ENCODE assay signal across 14 cellular contexts in the genomic region with DNA sequence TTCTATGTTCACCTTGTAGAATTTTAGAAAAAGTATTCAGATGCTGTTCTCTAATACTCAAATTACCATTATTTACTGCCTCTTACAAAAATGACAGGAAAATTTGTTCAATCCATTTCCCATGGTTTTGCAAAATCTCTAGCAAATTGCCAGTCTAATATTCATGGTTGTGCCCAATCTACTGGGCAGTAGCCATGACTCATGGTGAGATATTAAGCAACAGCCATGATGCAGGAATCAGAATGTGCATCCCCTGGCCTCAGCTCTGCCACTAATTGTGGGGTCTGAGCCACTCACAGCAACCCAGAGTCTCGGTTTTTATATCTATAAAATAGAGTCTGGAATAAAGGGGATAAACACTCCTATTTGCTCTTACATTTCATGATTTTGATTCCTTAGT.
DNase-seq lines count a peak whose midpoint lies in the region; ATAC-seq, FAIRE-seq and TF ChIP-seq lines count a peak whose summit lies in the region.
"Had no signal": no experiment of that assay in that cellular context is flagged by ENCODE, and none has a peak within 500 bp of the region (broad histone marks: within the 10 kb centered on the region; RNA-seq: fewer than 3 reads in every experiment).

No MANE protein-coding gene starts in this region.

- POLR2A ChIA-PET in A549 (lab: Yijun Ruan, JAX): interaction anchor here (1.0 kb wide), 1 partner anchor 150 kb away, joined by 3 read pairs; no protein-coding TSS in a partner anchor
- POLR2A ChIA-PET in RWPE1 (lab: Yijun Ruan, JAX; ENCODE audit: low non-redundant PET): no interaction called here

- no peak overlapping the region for H3K4me3 ChIP-seq in A549

- H3K4me2 ChIP-seq in A549: no peak overlapping the region

- no peaks in the 10 kb centered on the region for H3K9me3 ChIP-seq in A549

- TF ChIP-seq CTCF in A549 (IDR thresholded peaks at IDR 0.05) (no peak), RWPE1 (conservative IDR thresholded peaks at IDR 0.05; ENCODE audit: low read depth) (no peak), foreskin keratinocyte (conservative IDR thresholded peaks at IDR 0.05) (no peak)

- 0 out of 6 replicates have a peak, but pooled peaks of 1 of the 2 experiments have one; percentile 30 for ATAC-seq in A549
- ATAC-seq in foreskin keratinocyte: peak; percentile 35
- no peak for ATAC-seq in HG02973 (IDR thresholded peaks at IDR 0.05; ENCODE audit: unreplicated experiment)

- TF ChIP-seq POLR2A in A549 (IDR thresholded peaks at IDR 0.05; ENCODE audit: low read length): no peak

- no peak for TF ChIP-seq RAD21 in A549 (conservative IDR thresholded peaks at IDR 0.05 in 1 of 2, IDR thresholded peaks at IDR 0.05 in 1 of 2)

- no peak for TF ChIP-seq EP300 in A549 (IDR thresholded peaks at IDR 0.05)

- no peak overlapping the region for H3K27ac ChIP-seq in A549
- H3K27ac ChIP-seq in RWPE1: no peak overlapping the region
- H3K27ac ChIP-seq in foreskin keratinocyte: no peak overlapping the region

- H3K4me1 ChIP-seq in A549: no peaks in the 10 kb centered on the region
- no peaks in the 10 kb centered on the region for H3K4me1 ChIP-seq in foreskin keratinocyte

- H3K27me3 ChIP-seq in foreskin keratinocyte: no peaks in the 10 kb centered on the region

- no peak for DNase-seq in A549 (ENCODE audit: low read depth in 1 of 2, low spot score in 1 of 2)
- peak; percentile 46 for DNase-seq in HT1080 (ENCODE audit: low read depth)
- DNase-seq in RWPE1 (ENCODE audit: low spot score): peak; percentile 22
- DNase-seq in foreskin keratinocyte: no peak
- DNase-seq in effector CD4-positive, alpha-beta T cell: no peak
- DNase-seq in DMS153 (lab: John Stamatoyannopoulos, UW): no peak
- DNase-seq: AML-193, DMS 273 treated with DMSO at 0.1 percent for 48 hours, IMR-90, Karpas-422, NCI-H1436, NCI-H524, RPMI8226 had no signal

- CTCF ChIA-PET in A549 (lab: Yijun Ruan, JAX) (no interaction called here), RWPE1 (lab: Yijun Ruan, JAX) (interaction anchor here (0.7 kb wide), 1 partner anchor 79 kb away, joined by 3 read pairs; no protein-coding TSS in a partner anchor)

- no peak for FAIRE-seq in A549 (lab: Jason Lieb, UNC)

- WGBS in A549 (ENCODE audit: missing lambda C conversion rate): 26% methylated on average over 1 of the region's 1 CpG

TF ChIP-seq in A549, 52 proteins besides CTCF, POLR2A, EP300 and RAD21:
- TF ChIP-seq ZC3H11A (IDR thresholded peaks at IDR 0.05) (no peak), CEBPB (IDR thresholded peaks at IDR 0.05) (0 out of 4 replicates have a peak, but pooled peaks of 1 of the 2 experiments have one; percentile 24), ESRRA (IDR thresholded peaks at IDR 0.05; ENCODE audit: borderline replicate concordance, low read length) (no peak), FOSL2 (IDR thresholded peaks at IDR 0.05) (no peak), FOSL2 (CRISPR knock-in tag; IDR thresholded peaks at IDR 0.05) (0 out of 2 replicates have a peak, but pooled peaks have one; percentile 26), TFCP2L1 (CRISPR knock-in tag; IDR thresholded peaks at IDR 0.05) (no peak)

Comparison
In these comparisons a context has a peak if more than half of its experiments do, and no peak if none do; other contexts are left out.
1. DNase-seq: peak in HT1080 (single experiment) and RWPE1 (single experiment); none in A549 (0 of 2), foreskin keratinocyte (0 of 2), effector CD4-positive, alpha-beta T cell (single experiment) and DMS153 (single experiment).